Comparison of ENCODE assay signal across 1 cellular context in genomic region chr7:131188367-131189339, GRCh38.
TF ChIP-seq lines count a peak whose summit lies in the region.

No MANE protein-coding gene starts in this region.

TF ChIP-seq in SK-N-SH treated with all-trans-retinoic acid at 6 μM for 48 hours, 23 proteins besides CTCF, POLR2A, EP300 and RAD21 (continued from another document):
- TF ChIP-seq, protein P1, sequence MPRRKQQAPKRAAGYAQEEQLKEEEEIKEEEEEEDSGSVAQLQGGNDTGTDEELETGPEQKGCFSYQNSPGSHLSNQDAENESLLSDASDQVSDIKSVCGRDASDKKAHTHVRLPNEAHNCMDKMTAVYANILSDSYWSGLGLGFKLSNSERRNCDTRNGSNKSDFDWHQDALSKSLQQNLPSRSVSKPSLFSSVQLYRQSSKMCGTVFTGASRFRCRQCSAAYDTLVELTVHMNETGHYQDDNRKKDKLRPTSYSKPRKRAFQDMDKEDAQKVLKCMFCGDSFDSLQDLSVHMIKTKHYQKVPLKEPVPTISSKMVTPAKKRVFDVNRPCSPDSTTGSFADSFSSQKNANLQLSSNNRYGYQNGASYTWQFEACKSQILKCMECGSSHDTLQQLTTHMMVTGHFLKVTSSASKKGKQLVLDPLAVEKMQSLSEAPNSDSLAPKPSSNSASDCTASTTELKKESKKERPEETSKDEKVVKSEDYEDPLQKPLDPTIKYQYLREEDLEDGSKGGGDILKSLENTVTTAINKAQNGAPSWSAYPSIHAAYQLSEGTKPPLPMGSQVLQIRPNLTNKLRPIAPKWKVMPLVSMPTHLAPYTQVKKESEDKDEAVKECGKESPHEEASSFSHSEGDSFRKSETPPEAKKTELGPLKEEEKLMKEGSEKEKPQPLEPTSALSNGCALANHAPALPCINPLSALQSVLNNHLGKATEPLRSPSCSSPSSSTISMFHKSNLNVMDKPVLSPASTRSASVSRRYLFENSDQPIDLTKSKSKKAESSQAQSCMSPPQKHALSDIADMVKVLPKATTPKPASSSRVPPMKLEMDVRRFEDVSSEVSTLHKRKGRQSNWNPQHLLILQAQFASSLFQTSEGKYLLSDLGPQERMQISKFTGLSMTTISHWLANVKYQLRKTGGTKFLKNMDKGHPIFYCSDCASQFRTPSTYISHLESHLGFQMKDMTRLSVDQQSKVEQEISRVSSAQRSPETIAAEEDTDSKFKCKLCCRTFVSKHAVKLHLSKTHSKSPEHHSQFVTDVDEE (CRISPR knock-in tag; IDR thresholded peaks at IDR 0.05): no peak
- TF ChIP-seq PPARA (CRISPR knock-in tag; IDR thresholded peaks at IDR 0.05; ENCODE audit: borderline replicate concordance) (no peak), ZFP30 (CRISPR knock-in tag; IDR thresholded peaks at IDR 0.05) (no peak), PATZ1 (CRISPR knock-in tag; IDR thresholded peaks at IDR 0.05; ENCODE audit: borderline replicate concordance) (peak; percentile 67; the same call in 1 of the 2 replicates), TCF4 (CRISPR knock-in tag; IDR thresholded peaks at IDR 0.05; ENCODE audit: borderline replicate concordance) (no peak), ARNTL (CRISPR knock-in tag; IDR thresholded peaks at IDR 0.05; ENCODE audit: borderline replicate concordance, low read depth) (no peak), ZFP3 (CRISPR knock-in tag; IDR thresholded peaks at IDR 0.05) (0 out of 2 replicates have a peak, but pooled peaks have one; percentile 45), ZC3H10 (CRISPR knock-in tag; IDR thresholded peaks at IDR 0.05) (no peak), CSDC2 (CRISPR knock-in tag; IDR thresholded peaks at IDR 0.05) (no peak), TOX (CRISPR knock-in tag; IDR thresholded peaks at IDR 0.05; ENCODE audit: borderline replicate concordance) (peak; percentile 81), GLIS3 (CRISPR knock-in tag; IDR thresholded peaks at IDR 0.05) (no peak), BACH2 (CRISPR knock-in tag; IDR thresholded peaks at IDR 0.05; ENCODE audit: borderline replicate concordance) (no peak)
- TF ChIP-seq, protein P2, sequence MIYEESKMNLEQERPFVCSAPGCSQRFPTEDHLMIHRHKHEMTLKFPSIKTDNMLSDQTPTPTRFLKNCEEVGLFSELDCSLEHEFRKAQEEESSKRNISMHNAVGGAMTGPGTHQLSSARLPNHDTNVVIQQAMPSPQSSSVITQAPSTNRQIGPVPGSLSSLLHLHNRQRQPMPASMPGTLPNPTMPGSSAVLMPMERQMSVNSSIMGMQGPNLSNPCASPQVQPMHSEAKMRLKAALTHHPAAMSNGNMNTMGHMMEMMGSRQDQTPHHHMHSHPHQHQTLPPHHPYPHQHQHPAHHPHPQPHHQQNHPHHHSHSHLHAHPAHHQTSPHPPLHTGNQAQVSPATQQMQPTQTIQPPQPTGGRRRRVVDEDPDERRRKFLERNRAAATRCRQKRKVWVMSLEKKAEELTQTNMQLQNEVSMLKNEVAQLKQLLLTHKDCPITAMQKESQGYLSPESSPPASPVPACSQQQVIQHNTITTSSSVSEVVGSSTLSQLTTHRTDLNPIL (CRISPR knock-in tag; IDR thresholded peaks at IDR 0.05; ENCODE audit: low read depth): no peak
- TF ChIP-seq, protein P3, sequence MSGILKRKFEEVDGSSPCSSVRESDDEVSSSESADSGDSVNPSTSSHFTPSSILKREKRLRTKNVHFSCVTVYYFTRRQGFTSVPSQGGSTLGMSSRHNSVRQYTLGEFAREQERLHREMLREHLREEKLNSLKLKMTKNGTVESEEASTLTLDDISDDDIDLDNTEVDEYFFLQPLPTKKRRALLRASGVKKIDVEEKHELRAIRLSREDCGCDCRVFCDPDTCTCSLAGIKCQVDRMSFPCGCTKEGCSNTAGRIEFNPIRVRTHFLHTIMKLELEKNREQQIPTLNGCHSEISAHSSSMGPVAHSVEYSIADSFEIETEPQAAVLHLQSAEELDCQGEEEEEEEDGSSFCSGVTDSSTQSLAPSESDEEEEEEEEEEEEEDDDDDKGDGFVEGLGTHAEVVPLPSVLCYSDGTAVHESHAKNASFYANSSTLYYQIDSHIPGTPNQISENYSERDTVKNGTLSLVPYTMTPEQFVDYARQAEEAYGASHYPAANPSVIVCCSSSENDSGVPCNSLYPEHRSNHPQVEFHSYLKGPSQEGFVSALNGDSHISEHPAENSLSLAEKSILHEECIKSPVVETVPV (CRISPR knock-in tag; IDR thresholded peaks at IDR 0.05): no peak
